8 cellular contexts compared by ENCODE assay signal in genomic region chr3:187368765-187369450, GRCh38. TPM values are rescaled to one million over a fixed set of nuclear protein-coding genes. Genes with fewer than 3 reads are reported as not detected.
DNase-seq lines count a peak whose midpoint lies in the region; ATAC-seq, FAIRE-seq and TF ChIP-seq lines count a peak whose summit lies in the region.

No MANE protein-coding gene starts in this region.

- H3K27me3 Mint-ChIP-seq in activated CD4-positive, alpha-beta memory T cell treated with anti-CD3 and anti-CD28 coated beads, Interleukin-2, amount 10 ng/mL, durations not matched to agents 7 days and 5 days = no peaks in the 10 kb centered on the region
- no peaks in the 10 kb centered on the region for H3K27me3 Mint-ChIP-seq in endothelial cell (ENCODE audit: unreplicated experiment)

- no peak overlapping the region for H3K4me3 ChIP-seq in keratinocyte (ENCODE audit: control insufficient read depth in 2 of 3, extremely low read depth in 1 of 3, insufficient read depth in 2 of 3, low read depth in 1 of 3, low read length in 3 of 3)
- H3K4me3 ChIP-seq in thymus (ENCODE audit: low read length) = peak overlapping the region; percentile 79

- H3K36me3 Mint-ChIP-seq in activated CD4-positive, alpha-beta memory T cell treated with anti-CD3 and anti-CD28 coated beads, Interleukin-2, amount 10 ng/mL, durations not matched to agents 7 days and 5 days (ENCODE audit: low read depth) = peaks cover 63% of the 10 kb centered on the region
- H3K36me3 Mint-ChIP-seq in endothelial cell (ENCODE audit: low read depth, unreplicated experiment) = peaks cover 4% of the 10 kb centered on the region

- ATAC-seq in HG02981 (IDR thresholded peaks at IDR 0.05; ENCODE audit: unreplicated experiment) = peak; percentile 33

- POLR2A ChIA-PET in activated CD4-positive, alpha-beta memory T cell treated with anti-CD3 and anti-CD28 coated beads, Interleukin-2, amount 10 ng/mL, durations not matched to agents 7 days and 5 days (lab: Charles Lee) = interaction anchor here (0.7 to 2.8 kb wide), 13 partner anchors 9 to 1956 kb away, joined by 3 to 19 read pairs (median 4); partner anchors contain the start of gene RPL39L

- peaks cover 29% of the 10 kb centered on the region for H3K4me1 Mint-ChIP-seq in activated CD4-positive, alpha-beta memory T cell treated with anti-CD3 and anti-CD28 coated beads, Interleukin-2, amount 10 ng/mL, durations not matched to agents 7 days and 5 days
- H3K4me1 Mint-ChIP-seq in endothelial cell (ENCODE audit: unreplicated experiment) = peaks cover 5% of the 10 kb centered on the region

- dilution Hi-C loops in keratinocyte (cut with MboI; ENCODE audit: extremely low pct_ligation_motif_present, low sequenced_read_pairs) = no loop called here

- peak overlapping the region; percentile 82 for H2AFZ ChIP-seq in keratinocyte (ENCODE audit: control insufficient read depth, low read length)

- peaks cover 7% of the 10 kb centered on the region for H3K9me3 Mint-ChIP-seq in activated CD4-positive, alpha-beta memory T cell treated with anti-CD3 and anti-CD28 coated beads, Interleukin-2, amount 10 ng/mL, durations not matched to agents 7 days and 5 days
- H3K9me3 Mint-ChIP-seq in endothelial cell (ENCODE audit: unreplicated experiment) = no peaks in the 10 kb centered on the region

- in situ Hi-C loops in GM13976 (cut with MboI; ENCODE audit: low sequenced_read_pairs, unreplicated experiment) = no loop called here

- H3K4me2 ChIP-seq in keratinocyte (ENCODE audit: control insufficient read depth, extremely low read depth, insufficient read depth, low read depth, low read length) = peak overlapping the region; percentile 73

- H3K9ac ChIP-seq in keratinocyte (ENCODE audit: control insufficient read depth, extremely low read depth, insufficient read depth, low read length) = peak overlapping the region; percentile 49

- peak overlapping the region; percentile 0 for H3K27ac ChIP-seq in keratinocyte (ENCODE audit: control insufficient read depth, insufficient read depth, low read length)
- peak overlapping the region; percentile 92 for H3K27ac ChIP-seq in thymus (ENCODE audit: low read depth)

- WGBS in thymus = 17% methylated on average over 4 of the region's 4 CpGs

- H3K27ac Mint-ChIP-seq in activated CD4-positive, alpha-beta memory T cell treated with anti-CD3 and anti-CD28 coated beads, Interleukin-2, amount 10 ng/mL, durations not matched to agents 7 days and 5 days = peak overlapping the region; percentile 92
- H3K27ac Mint-ChIP-seq in endothelial cell (ENCODE audit: unreplicated experiment) = no peak overlapping the region

- FAIRE-seq in keratinocyte (lab: Jason Lieb, UNC) = peak; percentile 34

- H3K9me1 ChIP-seq in keratinocyte (ENCODE audit: control insufficient read depth, extremely low read depth, insufficient read depth, low read length) = no peaks in the 10 kb centered on the region

- peaks cover 4% of the 10 kb centered on the region for H3K4me1 ChIP-seq in keratinocyte (ENCODE audit: control insufficient read depth, extremely low read depth, insufficient read depth, low read length)
- H3K4me1 ChIP-seq in thymus (ENCODE audit: control insufficient read depth, insufficient read depth, low read length) = peaks cover 8% of the 10 kb centered on the region

- no peaks in the 10 kb centered on the region for H4K20me1 ChIP-seq in keratinocyte (ENCODE audit: control insufficient read depth, extremely low read depth, insufficient read depth, low read length)

- no peaks in the 10 kb centered on the region for H3K36me3 ChIP-seq in keratinocyte (ENCODE audit: control insufficient read depth in 2 of 2, extremely low read depth in 1 of 2, insufficient read depth in 2 of 2, low read length in 2 of 2)
- peaks cover 5% of the 10 kb centered on the region for H3K36me3 ChIP-seq in thymus (ENCODE audit: control insufficient read depth, insufficient read depth)

- H3K9me3 ChIP-seq in keratinocyte (ENCODE audit: control insufficient read depth, low read depth, low read length) (no peaks in the 10 kb centered on the region), thymus (ENCODE audit: control insufficient read depth) (no peaks in the 10 kb centered on the region)

- CTCF ChIA-PET in activated CD4-positive, alpha-beta memory T cell treated with anti-CD3 and anti-CD28 coated beads, Interleukin-2, amount 10 ng/mL, durations not matched to agents 7 days and 5 days (lab: Charles Lee) = interaction anchor here (0.6 to 2.2 kb wide), 6 partner anchors 12 to 752 kb away, joined by 3 to 37 read pairs (median 3); partner anchors contain the start of gene BCL6

- peak; percentile 35 for DNase-seq in GM13976 (ENCODE audit: low spot score)
- no peak for DNase-seq in activated CD4-positive, alpha-beta memory T cell treated with anti-CD3 and anti-CD28 coated beads, Interleukin-2, amount 10 ng/mL, durations not matched to agents 7 days and 5 days
- no peak for DNase-seq in keratinocyte (ENCODE audit: low read depth, low spot score)
- DNase-seq in endothelial cell (ENCODE audit: low spot score) = no peak
- DNase-seq in NCI-H526 treated with DMSO at 0.1 percent for 48 hours (lab: John Stamatoyannopoulos, UW) = no peak
- DNase-seq in OCI-M2 (lab: John Stamatoyannopoulos, UW; ENCODE audit: unreplicated experiment) = no peak

- peaks cover 4% of the 10 kb centered on the region for H3K27me3 ChIP-seq in keratinocyte (ENCODE audit: control insufficient read depth, extremely low read depth, insufficient read depth, low read length)
- no peaks in the 10 kb centered on the region for H3K27me3 ChIP-seq in thymus (ENCODE audit: control insufficient read depth, insufficient read depth)

- H3K4me3 Mint-ChIP-seq in activated CD4-positive, alpha-beta memory T cell treated with anti-CD3 and anti-CD28 coated beads, Interleukin-2, amount 10 ng/mL, durations not matched to agents 7 days and 5 days = peak overlapping the region; percentile 88
- no peak overlapping the region for H3K4me3 Mint-ChIP-seq in endothelial cell (ENCODE audit: unreplicated experiment)

- TF ChIP-seq CTCF in GM13976 (IDR thresholded peaks at IDR 0.05; ENCODE audit: borderline replicate concordance, control extremely low read depth, extremely low read depth, insufficient read depth, missing control alignments) = no peak
- TF ChIP-seq CTCF in keratinocyte (optimal IDR thresholded peaks at IDR 0.05 in 1 of 3, IDR thresholded peaks at IDR 0.05 in 1 of 3, conservative IDR thresholded peaks at IDR 0.05 in 1 of 3; ENCODE audit: extremely low read depth in 1 of 3, insufficient read depth in 2 of 3, low read length in 3 of 3) = no peak
- TF ChIP-seq CTCF in endothelial cell (IDR thresholded peaks at IDR 0.05; ENCODE audit: unreplicated experiment) = no peak

- H3K79me2 ChIP-seq in keratinocyte (ENCODE audit: control insufficient read depth, insufficient read depth, low read length) = no peaks in the 10 kb centered on the region

RNA-seq across cellular contexts. Expression of gene RTP4, which starts 0.7 kb away (rescaled TPM):
- total RNA-seq in activated CD4-positive, alpha-beta memory T cell treated with anti-CD3 and anti-CD28 coated beads, Interleukin-2, amount 10 ng/mL, durations not matched to agents 7 days and 5 days = 10 to 100 TPM; 23.2 to 24.1 TPM
- polyA plus RNA-seq in keratinocyte (0.38 to 0.56 TPM (median 0.46 TPM) in 3 replicates), thymus (12.9 TPM)
- 0.29 TPM for polyA plus RNA-seq in keratinocyte (2011; ENCODE audit: low read depth)
- polyA plus RNA-seq in keratinocyte (2011; cell fraction: cytosol; rRNA removed) = 0.29 and 0.40 TPM in 2 replicates
- polyA plus RNA-seq in keratinocyte (2011; cell fraction: nucleus; rRNA removed) = 0.74 and 1.1 TPM in 2 replicates
- polyA plus RNA-seq in keratinocyte (2012; ENCODE audit: low replicate concordance) = 0.14 and 0.72 TPM in 2 replicates
- polyA minus RNA-seq in keratinocyte = 0.42 to 0.66 TPM (median 0.52 TPM) in 3 replicates
- polyA minus RNA-seq in keratinocyte (2011; cell fraction: cytosol; rRNA and poly(A)+ RNA removed) = not detected
- polyA minus RNA-seq in keratinocyte (2011; cell fraction: nucleus; rRNA and poly(A)+ RNA removed) = 0.63 TPM in 1 of 2 replicates, not detected in the other
- not detected for total RNA-seq in endothelial cell (ENCODE audit: unreplicated experiment)

Comparison
In these comparisons a context has a peak if more than half of its experiments do, and no peak if none do; other contexts are left out.
1. RNA of gene RTP4, which starts 0.7 kb away (total RNA-seq): 23.2 to 24.1 TPM in activated CD4-positive, alpha-beta memory T cell treated with anti-CD3 and anti-CD28 coated beads, Interleukin-2, amount 10 ng/mL, durations not matched to agents 7 days and 5 days; not detected in endothelial cell (single experiment); every median in the first group is over 10 times any median in the second.